In genomic region chr13:27928805-27929753, GRCh38 we compare ENCODE assay signal across 1 cellular context.
TF ChIP-seq lines count a peak whose summit lies in the region.

No MANE protein-coding gene starts in this region.

TF ChIP-seq in H1, 55 proteins besides CTCF, POLR2A, EP300 and RAD21:
- TF ChIP-seq RNF2 (IDR thresholded peaks at IDR 0.05; ENCODE audit: borderline replicate concordance, low read depth, low read length, missing control alignments, poor library complexity, severe bottlenecking): peak; percentile 88
- TF ChIP-seq SIRT6 (IDR thresholded peaks at IDR 0.05; ENCODE audit: low read length): no peak
- no peak for TF ChIP-seq MAX (IDR thresholded peaks at IDR 0.05)
- no peak for TF ChIP-seq BCL11A (IDR thresholded peaks at IDR 0.05; ENCODE audit: low read depth in 2 of 2, low read length in 2 of 2)
- TF ChIP-seq BACH1 (IDR thresholded peaks at IDR 0.05; ENCODE audit: low read length): no peak
- TF ChIP-seq SIN3A (conservative IDR thresholded peaks at IDR 0.05 in 1 of 2, IDR thresholded peaks at IDR 0.05 in 1 of 2; ENCODE audit: low read depth in 1 of 2, low read length in 2 of 2): no peak
- TF ChIP-seq TAF1 (IDR thresholded peaks at IDR 0.05; ENCODE audit: low read depth, low read length): no peak
- no peak for TF ChIP-seq HDAC2 (IDR thresholded peaks at IDR 0.05; ENCODE audit: borderline replicate concordance in 1 of 2, low read depth in 2 of 2, low read length in 2 of 2)
- TF ChIP-seq EZH2 (IDR thresholded peaks at IDR 0.05; ENCODE audit: low read depth, low read length, severe bottlenecking): peak; percentile 97
- TF ChIP-seq KDM1A (IDR thresholded peaks at IDR 0.05; ENCODE audit: borderline replicate concordance, low read length): no peak
- TF ChIP-seq SUZ12 (IDR thresholded peaks at IDR 0.05; ENCODE audit: low read length): peak; percentile 93
- no peak for TF ChIP-seq NANOG (IDR thresholded peaks at IDR 0.05; ENCODE audit: insufficient read depth, low read depth, low read length, poor library complexity, severe bottlenecking)
